In the genomic region with DNA sequence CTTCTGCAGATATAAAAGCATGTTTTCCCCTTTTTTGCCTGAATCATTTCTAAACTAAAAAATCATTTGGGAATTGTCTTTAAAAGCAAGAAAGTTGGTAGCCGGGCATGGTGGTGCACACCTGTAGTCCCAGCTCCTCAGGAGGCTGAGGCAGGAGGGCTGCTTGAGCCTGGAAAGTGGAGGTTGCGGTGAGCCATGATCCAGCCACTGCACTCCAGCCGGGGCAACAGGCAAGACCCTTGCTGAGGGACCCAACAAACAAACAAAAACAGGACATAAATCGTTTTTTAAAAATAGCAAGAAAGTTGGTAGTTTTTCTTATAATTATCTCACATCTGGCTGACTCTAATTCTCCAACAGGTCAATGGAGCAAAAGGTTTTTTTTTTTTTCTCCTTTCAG, we compare ENCODE assay signal across 1 cellular context.
TF ChIP-seq lines count a peak whose summit lies in the region.

No MANE protein-coding gene starts in this region.

TF ChIP-seq in GM12878, 131 proteins besides CTCF, POLR2A, EP300 and RAD21:
- TF ChIP-seq, protein P1, sequence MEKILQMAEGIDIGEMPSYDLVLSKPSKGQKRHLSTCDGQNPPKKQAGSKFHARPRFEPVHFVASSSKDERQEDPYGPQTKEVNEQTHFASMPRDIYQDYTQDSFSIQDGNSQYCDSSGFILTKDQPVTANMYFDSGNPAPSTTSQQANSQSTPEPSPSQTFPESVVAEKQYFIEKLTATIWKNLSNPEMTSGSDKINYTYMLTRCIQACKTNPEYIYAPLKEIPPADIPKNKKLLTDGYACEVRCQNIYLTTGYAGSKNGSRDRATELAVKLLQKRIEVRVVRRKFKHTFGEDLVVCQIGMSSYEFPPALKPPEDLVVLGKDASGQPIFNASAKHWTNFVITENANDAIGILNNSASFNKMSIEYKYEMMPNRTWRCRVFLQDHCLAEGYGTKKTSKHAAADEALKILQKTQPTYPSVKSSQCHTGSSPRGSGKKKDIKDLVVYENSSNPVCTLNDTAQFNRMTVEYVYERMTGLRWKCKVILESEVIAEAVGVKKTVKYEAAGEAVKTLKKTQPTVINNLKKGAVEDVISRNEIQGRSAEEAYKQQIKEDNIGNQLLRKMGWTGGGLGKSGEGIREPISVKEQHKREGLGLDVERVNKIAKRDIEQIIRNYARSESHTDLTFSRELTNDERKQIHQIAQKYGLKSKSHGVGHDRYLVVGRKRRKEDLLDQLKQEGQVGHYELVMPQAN (conservative IDR thresholded peaks at IDR 0.05) = no peak
- TF ChIP-seq, protein P2, sequence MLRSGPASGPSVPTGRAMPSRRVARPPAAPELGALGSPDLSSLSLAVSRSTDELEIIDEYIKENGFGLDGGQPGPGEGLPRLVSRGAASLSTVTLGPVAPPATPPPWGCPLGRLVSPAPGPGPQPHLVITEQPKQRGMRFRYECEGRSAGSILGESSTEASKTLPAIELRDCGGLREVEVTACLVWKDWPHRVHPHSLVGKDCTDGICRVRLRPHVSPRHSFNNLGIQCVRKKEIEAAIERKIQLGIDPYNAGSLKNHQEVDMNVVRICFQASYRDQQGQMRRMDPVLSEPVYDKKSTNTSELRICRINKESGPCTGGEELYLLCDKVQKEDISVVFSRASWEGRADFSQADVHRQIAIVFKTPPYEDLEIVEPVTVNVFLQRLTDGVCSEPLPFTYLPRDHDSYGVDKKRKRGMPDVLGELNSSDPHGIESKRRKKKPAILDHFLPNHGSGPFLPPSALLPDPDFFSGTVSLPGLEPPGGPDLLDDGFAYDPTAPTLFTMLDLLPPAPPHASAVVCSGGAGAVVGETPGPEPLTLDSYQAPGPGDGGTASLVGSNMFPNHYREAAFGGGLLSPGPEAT (IDR thresholded peaks at IDR 0.05; ENCODE audit: low read depth) = no peak
- TF ChIP-seq NBN (IDR thresholded peaks at IDR 0.05) (no peak), SP1 (IDR thresholded peaks at IDR 0.05; ENCODE audit: low read depth, low read length) (no peak), SMAD5 (IDR thresholded peaks at IDR 0.05; ENCODE audit: low read depth) (no peak), SPI1 (IDR thresholded peaks at IDR 0.05; ENCODE audit: borderline replicate concordance, insufficient read depth, low read depth, low read length) (no peak), WRNIP1 (IDR thresholded peaks at IDR 0.05; ENCODE audit: borderline replicate concordance, low read depth, low read length) (no peak), CBX5 (IDR thresholded peaks at IDR 0.05; ENCODE audit: low read depth) (no peak), SUPT20H (IDR thresholded peaks at IDR 0.05; ENCODE audit: borderline replicate concordance, control insufficient read depth, low read depth, low read length) (no peak), STAT3 (IDR thresholded peaks at IDR 0.05; ENCODE audit: low read depth, low read length) (no peak), HDGF (IDR thresholded peaks at IDR 0.05) (no peak), ZNF622 (IDR thresholded peaks at IDR 0.05) (no peak), EGR1 (IDR thresholded peaks at IDR 0.05; ENCODE audit: borderline replicate concordance in 1 of 2, low read depth in 2 of 2, low read length in 2 of 2) (no peak), RCOR1 (conservative IDR thresholded peaks at IDR 0.05; ENCODE audit: low read depth, low read length) (no peak)
- TF ChIP-seq, protein P3, sequence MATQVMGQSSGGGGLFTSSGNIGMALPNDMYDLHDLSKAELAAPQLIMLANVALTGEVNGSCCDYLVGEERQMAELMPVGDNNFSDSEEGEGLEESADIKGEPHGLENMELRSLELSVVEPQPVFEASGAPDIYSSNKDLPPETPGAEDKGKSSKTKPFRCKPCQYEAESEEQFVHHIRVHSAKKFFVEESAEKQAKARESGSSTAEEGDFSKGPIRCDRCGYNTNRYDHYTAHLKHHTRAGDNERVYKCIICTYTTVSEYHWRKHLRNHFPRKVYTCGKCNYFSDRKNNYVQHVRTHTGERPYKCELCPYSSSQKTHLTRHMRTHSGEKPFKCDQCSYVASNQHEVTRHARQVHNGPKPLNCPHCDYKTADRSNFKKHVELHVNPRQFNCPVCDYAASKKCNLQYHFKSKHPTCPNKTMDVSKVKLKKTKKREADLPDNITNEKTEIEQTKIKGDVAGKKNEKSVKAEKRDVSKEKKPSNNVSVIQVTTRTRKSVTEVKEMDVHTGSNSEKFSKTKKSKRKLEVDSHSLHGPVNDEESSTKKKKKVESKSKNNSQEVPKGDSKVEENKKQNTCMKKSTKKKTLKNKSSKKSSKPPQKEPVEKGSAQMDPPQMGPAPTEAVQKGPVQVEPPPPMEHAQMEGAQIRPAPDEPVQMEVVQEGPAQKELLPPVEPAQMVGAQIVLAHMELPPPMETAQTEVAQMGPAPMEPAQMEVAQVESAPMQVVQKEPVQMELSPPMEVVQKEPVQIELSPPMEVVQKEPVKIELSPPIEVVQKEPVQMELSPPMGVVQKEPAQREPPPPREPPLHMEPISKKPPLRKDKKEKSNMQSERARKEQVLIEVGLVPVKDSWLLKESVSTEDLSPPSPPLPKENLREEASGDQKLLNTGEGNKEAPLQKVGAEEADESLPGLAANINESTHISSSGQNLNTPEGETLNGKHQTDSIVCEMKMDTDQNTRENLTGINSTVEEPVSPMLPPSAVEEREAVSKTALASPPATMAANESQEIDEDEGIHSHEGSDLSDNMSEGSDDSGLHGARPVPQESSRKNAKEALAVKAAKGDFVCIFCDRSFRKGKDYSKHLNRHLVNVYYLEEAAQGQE (IDR thresholded peaks at IDR 0.05; ENCODE audit: low read depth, low read length) = no peak
- TF ChIP-seq, protein P4, sequence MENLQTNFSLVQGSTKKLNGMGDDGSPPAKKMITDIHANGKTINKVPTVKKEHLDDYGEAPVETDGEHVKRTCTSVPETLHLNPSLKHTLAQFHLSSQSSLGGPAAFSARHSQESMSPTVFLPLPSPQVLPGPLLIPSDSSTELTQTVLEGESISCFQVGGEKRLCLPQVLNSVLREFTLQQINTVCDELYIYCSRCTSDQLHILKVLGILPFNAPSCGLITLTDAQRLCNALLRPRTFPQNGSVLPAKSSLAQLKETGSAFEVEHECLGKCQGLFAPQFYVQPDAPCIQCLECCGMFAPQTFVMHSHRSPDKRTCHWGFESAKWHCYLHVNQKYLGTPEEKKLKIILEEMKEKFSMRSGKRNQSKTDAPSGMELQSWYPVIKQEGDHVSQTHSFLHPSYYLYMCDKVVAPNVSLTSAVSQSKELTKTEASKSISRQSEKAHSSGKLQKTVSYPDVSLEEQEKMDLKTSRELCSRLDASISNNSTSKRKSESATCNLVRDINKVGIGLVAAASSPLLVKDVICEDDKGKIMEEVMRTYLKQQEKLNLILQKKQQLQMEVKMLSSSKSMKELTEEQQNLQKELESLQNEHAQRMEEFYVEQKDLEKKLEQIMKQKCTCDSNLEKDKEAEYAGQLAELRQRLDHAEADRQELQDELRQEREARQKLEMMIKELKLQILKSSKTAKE (IDR thresholded peaks at IDR 0.05; ENCODE audit: low read depth, poor library complexity, severe bottlenecking) = no peak
- TF ChIP-seq, protein P5, sequence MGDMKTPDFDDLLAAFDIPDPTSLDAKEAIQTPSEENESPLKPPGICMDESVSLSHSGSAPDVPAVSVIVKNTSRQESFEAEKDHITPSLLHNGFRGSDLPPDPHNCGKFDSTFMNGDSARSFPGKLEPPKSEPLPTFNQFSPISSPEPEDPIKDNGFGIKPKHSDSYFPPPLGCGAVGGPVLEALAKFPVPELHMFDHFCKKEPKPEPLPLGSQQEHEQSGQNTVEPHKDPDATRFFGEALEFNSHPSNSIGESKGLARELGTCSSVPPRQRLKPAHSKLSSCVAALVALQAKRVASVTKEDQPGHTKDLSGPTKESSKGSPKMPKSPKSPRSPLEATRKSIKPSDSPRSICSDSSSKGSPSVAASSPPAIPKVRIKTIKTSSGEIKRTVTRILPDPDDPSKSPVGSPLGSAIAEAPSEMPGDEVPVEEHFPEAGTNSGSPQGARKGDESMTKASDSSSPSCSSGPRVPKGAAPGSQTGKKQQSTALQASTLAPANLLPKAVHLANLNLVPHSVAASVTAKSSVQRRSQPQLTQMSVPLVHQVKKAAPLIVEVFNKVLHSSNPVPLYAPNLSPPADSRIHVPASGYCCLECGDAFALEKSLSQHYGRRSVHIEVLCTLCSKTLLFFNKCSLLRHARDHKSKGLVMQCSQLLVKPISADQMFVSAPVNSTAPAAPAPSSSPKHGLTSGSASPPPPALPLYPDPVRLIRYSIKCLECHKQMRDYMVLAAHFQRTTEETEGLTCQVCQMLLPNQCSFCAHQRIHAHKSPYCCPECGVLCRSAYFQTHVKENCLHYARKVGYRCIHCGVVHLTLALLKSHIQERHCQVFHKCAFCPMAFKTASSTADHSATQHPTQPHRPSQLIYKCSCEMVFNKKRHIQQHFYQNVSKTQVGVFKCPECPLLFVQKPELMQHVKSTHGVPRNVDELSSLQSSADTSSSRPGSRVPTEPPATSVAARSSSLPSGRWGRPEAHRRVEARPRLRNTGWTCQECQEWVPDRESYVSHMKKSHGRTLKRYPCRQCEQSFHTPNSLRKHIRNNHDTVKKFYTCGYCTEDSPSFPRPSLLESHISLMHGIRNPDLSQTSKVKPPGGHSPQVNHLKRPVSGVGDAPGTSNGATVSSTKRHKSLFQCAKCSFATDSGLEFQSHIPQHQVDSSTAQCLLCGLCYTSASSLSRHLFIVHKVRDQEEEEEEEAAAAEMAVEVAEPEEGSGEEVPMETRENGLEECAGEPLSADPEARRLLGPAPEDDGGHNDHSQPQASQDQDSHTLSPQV (IDR thresholded peaks at IDR 0.05) = no peak
- TF ChIP-seq, protein P6, sequence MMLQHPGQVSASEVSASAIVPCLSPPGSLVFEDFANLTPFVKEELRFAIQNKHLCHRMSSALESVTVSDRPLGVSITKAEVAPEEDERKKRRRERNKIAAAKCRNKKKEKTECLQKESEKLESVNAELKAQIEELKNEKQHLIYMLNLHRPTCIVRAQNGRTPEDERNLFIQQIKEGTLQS (IDR thresholded peaks at IDR 0.05; ENCODE audit: borderline replicate concordance, extremely low read depth, low read depth, low read length) = no peak
- TF ChIP-seq, protein P7, sequence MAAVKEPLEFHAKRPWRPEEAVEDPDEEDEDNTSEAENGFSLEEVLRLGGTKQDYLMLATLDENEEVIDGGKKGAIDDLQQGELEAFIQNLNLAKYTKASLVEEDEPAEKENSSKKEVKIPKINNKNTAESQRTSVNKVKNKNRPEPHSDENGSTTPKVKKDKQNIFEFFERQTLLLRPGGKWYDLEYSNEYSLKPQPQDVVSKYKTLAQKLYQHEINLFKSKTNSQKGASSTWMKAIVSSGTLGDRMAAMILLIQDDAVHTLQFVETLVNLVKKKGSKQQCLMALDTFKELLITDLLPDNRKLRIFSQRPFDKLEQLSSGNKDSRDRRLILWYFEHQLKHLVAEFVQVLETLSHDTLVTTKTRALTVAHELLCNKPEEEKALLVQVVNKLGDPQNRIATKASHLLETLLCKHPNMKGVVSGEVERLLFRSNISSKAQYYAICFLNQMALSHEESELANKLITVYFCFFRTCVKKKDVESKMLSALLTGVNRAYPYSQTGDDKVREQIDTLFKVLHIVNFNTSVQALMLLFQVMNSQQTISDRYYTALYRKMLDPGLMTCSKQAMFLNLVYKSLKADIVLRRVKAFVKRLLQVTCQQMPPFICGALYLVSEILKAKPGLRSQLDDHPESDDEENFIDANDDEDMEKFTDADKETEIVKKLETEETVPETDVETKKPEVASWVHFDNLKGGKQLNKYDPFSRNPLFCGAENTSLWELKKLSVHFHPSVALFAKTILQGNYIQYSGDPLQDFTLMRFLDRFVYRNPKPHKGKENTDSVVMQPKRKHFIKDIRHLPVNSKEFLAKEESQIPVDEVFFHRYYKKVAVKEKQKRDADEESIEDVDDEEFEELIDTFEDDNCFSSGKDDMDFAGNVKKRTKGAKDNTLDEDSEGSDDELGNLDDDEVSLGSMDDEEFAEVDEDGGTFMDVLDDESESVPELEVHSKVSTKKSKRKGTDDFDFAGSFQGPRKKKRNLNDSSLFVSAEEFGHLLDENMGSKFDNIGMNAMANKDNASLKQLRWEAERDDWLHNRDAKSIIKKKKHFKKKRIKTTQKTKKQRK (IDR thresholded peaks at IDR 0.05; ENCODE audit: low read depth, low read length) = no peak
- TF ChIP-seq, protein P8, sequence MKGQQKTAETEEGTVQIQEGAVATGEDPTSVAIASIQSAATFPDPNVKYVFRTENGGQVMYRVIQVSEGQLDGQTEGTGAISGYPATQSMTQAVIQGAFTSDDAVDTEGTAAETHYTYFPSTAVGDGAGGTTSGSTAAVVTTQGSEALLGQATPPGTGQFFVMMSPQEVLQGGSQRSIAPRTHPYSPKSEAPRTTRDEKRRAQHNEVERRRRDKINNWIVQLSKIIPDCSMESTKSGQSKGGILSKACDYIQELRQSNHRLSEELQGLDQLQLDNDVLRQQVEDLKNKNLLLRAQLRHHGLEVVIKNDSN (IDR thresholded peaks at IDR 0.05; ENCODE audit: borderline replicate concordance, extremely low read length, insufficient read depth, low read depth, low read length) = no peak
